ENCODE assay signal across 11 cellular contexts in the genomic region with DNA sequence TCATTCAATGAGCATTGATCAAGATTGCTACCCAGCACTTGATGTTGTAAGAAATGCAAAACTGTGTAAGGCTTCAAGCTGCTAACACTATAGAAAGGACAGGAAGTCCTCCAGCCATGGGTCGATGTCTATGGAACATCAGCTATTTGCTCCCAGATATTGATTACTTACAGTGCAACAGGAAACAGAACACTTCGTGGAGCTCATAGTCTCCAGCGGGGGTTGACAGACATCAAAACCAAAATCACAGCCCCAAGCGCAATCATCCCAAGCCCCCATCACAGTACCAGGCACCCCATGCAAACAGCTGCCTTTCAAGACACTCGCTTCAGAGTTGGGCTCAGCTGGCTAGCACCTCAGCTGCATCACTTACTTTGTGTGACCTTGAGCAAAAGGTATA. TPM values are rescaled to one million over a fixed set of nuclear protein-coding genes. Genes with fewer than 3 reads are reported as not detected.
DNase-seq lines count a peak whose midpoint lies in the region; ATAC-seq, FAIRE-seq and TF ChIP-seq lines count a peak whose summit lies in the region.
"Had no signal": no experiment of that assay in that cellular context is flagged by ENCODE, and none has a peak within 500 bp of the region (broad histone marks: within the 10 kb centered on the region; RNA-seq: fewer than 3 reads in every experiment).

No MANE protein-coding gene starts in this region.

- H3K27ac ChIP-seq in keratinocyte (ENCODE audit: control insufficient read depth, insufficient read depth, low read length) = peak overlapping the region; percentile 49
- H3K27ac ChIP-seq in smooth muscle cell (ENCODE audit: low read depth) = peak overlapping the region; percentile 84

- H3K27me3 Mint-ChIP-seq in WTC11 (ENCODE audit: low read depth) = peaks cover 5% of the 10 kb centered on the region; the same call in 1 of the 2 replicates

- H4K20me1 ChIP-seq in keratinocyte (ENCODE audit: control insufficient read depth, extremely low read depth, insufficient read depth, low read length) = no peaks in the 10 kb centered on the region
- no peaks in the 10 kb centered on the region for H4K20me1 ChIP-seq in smooth muscle cell (ENCODE audit: low read depth)

- peaks cover 48% of the 10 kb centered on the region for H3K4me1 ChIP-seq in keratinocyte (ENCODE audit: control insufficient read depth, extremely low read depth, insufficient read depth, low read length)
- no peaks in the 10 kb centered on the region for H3K4me1 ChIP-seq in smooth muscle cell (ENCODE audit: low read depth)

- TF ChIP-seq CTCF in GM13976 (IDR thresholded peaks at IDR 0.05; ENCODE audit: borderline replicate concordance, control extremely low read depth, extremely low read depth, insufficient read depth, missing control alignments) = no peak
- no peak for TF ChIP-seq CTCF in WTC11 (IDR thresholded peaks at IDR 0.05)
- no peak for TF ChIP-seq CTCF in keratinocyte (optimal IDR thresholded peaks at IDR 0.05 in 1 of 3, IDR thresholded peaks at IDR 0.05 in 1 of 3, conservative IDR thresholded peaks at IDR 0.05 in 1 of 3; ENCODE audit: extremely low read depth in 1 of 3, insufficient read depth in 2 of 3, low read length in 3 of 3)
- no peak for TF ChIP-seq CTCF in smooth muscle cell (IDR thresholded peaks at IDR 0.05; ENCODE audit: borderline replicate concordance, insufficient read depth, poor library complexity, severe bottlenecking)

- no peaks in the 10 kb centered on the region for H3K27me3 ChIP-seq in keratinocyte (ENCODE audit: control insufficient read depth, extremely low read depth, insufficient read depth, low read length)
- H3K27me3 ChIP-seq in smooth muscle cell (ENCODE audit: low read depth) = no peaks in the 10 kb centered on the region

- H3K9ac ChIP-seq in keratinocyte (ENCODE audit: control insufficient read depth, extremely low read depth, insufficient read depth, low read length) (no peak overlapping the region), smooth muscle cell (ENCODE audit: low read depth) (no peak overlapping the region)

- in situ Hi-C loops in GM13976 (cut with MboI; ENCODE audit: low sequenced_read_pairs, unreplicated experiment) = no loop called here

- no peak overlapping the region for H3K4me3 Mint-ChIP-seq in WTC11

- ATAC-seq in WTC11 = peak; percentile 62
- ATAC-seq in GM18498 (IDR thresholded peaks at IDR 0.05; ENCODE audit: unreplicated experiment) = no peak
- ATAC-seq in HG02840 (IDR thresholded peaks at IDR 0.05; ENCODE audit: low FRiP score, unreplicated experiment) = no peak

- H3F3A ChIP-seq in smooth muscle cell (ENCODE audit: low read depth) = peaks cover 4% of the 10 kb centered on the region

- H3K9me3 ChIP-seq in keratinocyte (ENCODE audit: control insufficient read depth, low read depth, low read length) (no peaks in the 10 kb centered on the region), smooth muscle cell (replicated peaks; ENCODE audit: low read depth) (no peaks in the 10 kb centered on the region)

- POLR2A ChIA-PET in WTC11 (lab: Charles Lee) = interaction anchor here (1.4 kb wide), 1 partner anchor 26 kb away, joined by 3 read pairs; a partner anchor contains a TSS

- H3K4me3 ChIP-seq in keratinocyte (ENCODE audit: control insufficient read depth in 2 of 3, extremely low read depth in 1 of 3, insufficient read depth in 2 of 3, low read depth in 1 of 3, low read length in 3 of 3) (no peak overlapping the region), smooth muscle cell (no peak overlapping the region)

- H3K9me1 ChIP-seq in keratinocyte (ENCODE audit: control insufficient read depth, extremely low read depth, insufficient read depth, low read length) = no peaks in the 10 kb centered on the region

- no peaks in the 10 kb centered on the region for H3K9me3 Mint-ChIP-seq in WTC11

- H3K27ac Mint-ChIP-seq in WTC11 = no peak overlapping the region

- H3K4me2 ChIP-seq in keratinocyte (ENCODE audit: control insufficient read depth, extremely low read depth, insufficient read depth, low read depth, low read length) (peak overlapping the region; percentile 28), smooth muscle cell (peak overlapping the region; percentile 24)

- H3K4me1 Mint-ChIP-seq in WTC11 = peaks cover 8% of the 10 kb centered on the region

- no peak for FAIRE-seq in keratinocyte (lab: Jason Lieb, UNC)
- FAIRE-seq: bronchial epithelial cell, urothelium cell line had no signal

- CTCF ChIA-PET in WTC11 (lab: Charles Lee) = interaction anchor here (1.0 to 2.9 kb wide), 4 partner anchors 26 to 141 kb away, joined by 3 to 18 read pairs (median 4); a partner anchor contains a TSS

- H2AFZ ChIP-seq in keratinocyte (ENCODE audit: control insufficient read depth, low read length) (no peak overlapping the region), smooth muscle cell (ENCODE audit: low read depth) (no peak overlapping the region)

- dilution Hi-C loops in keratinocyte (cut with MboI; ENCODE audit: extremely low pct_ligation_motif_present, low sequenced_read_pairs) = no loop called here

- DNase-seq in GM13976 (ENCODE audit: low spot score) (peak; percentile 20), WTC11 (ENCODE audit: low spot score) (no peak), keratinocyte (ENCODE audit: low read depth, low spot score) (no peak), smooth muscle cell (lab: John Stamatoyannopoulos, UW; ENCODE audit: unreplicated experiment) (no peak), activated gamma-delta T cell (lab: John Stamatoyannopoulos, UW) (no peak), SK-N-DZ (ENCODE audit: low spot score) (no peak)
- DNase-seq: NCI-H1105 treated with DMSO at 0.1 percent for 48 hours had no signal

- H3K79me2 ChIP-seq in keratinocyte (ENCODE audit: control insufficient read depth, insufficient read depth, low read length) = no peaks in the 10 kb centered on the region
- no peaks in the 10 kb centered on the region for H3K79me2 ChIP-seq in smooth muscle cell (ENCODE audit: low read depth)

- H3K36me3 Mint-ChIP-seq in WTC11 = no peaks in the 10 kb centered on the region

- 68% methylated on average over 5 of the region's 5 CpGs for WGBS in smooth muscle cell (ENCODE audit: low lambda C conversion rate)

- H3K36me3 ChIP-seq in keratinocyte (ENCODE audit: control insufficient read depth in 2 of 2, extremely low read depth in 1 of 2, insufficient read depth in 2 of 2, low read length in 2 of 2) (no peaks in the 10 kb centered on the region), smooth muscle cell (ENCODE audit: low read depth) (no peaks in the 10 kb centered on the region)

TF ChIP-seq in WTC11, 78 proteins besides CTCF, POLR2A, EP300 and RAD21 (continues in another document):
- TF ChIP-seq MYBL2 (CRISPR knock-in tag; IDR thresholded peaks at IDR 0.05) = no peak
- TF ChIP-seq NFE2L1 (CRISPR knock-in tag; IDR thresholded peaks at IDR 0.05) = no peak
- TF ChIP-seq, protein P1, sequence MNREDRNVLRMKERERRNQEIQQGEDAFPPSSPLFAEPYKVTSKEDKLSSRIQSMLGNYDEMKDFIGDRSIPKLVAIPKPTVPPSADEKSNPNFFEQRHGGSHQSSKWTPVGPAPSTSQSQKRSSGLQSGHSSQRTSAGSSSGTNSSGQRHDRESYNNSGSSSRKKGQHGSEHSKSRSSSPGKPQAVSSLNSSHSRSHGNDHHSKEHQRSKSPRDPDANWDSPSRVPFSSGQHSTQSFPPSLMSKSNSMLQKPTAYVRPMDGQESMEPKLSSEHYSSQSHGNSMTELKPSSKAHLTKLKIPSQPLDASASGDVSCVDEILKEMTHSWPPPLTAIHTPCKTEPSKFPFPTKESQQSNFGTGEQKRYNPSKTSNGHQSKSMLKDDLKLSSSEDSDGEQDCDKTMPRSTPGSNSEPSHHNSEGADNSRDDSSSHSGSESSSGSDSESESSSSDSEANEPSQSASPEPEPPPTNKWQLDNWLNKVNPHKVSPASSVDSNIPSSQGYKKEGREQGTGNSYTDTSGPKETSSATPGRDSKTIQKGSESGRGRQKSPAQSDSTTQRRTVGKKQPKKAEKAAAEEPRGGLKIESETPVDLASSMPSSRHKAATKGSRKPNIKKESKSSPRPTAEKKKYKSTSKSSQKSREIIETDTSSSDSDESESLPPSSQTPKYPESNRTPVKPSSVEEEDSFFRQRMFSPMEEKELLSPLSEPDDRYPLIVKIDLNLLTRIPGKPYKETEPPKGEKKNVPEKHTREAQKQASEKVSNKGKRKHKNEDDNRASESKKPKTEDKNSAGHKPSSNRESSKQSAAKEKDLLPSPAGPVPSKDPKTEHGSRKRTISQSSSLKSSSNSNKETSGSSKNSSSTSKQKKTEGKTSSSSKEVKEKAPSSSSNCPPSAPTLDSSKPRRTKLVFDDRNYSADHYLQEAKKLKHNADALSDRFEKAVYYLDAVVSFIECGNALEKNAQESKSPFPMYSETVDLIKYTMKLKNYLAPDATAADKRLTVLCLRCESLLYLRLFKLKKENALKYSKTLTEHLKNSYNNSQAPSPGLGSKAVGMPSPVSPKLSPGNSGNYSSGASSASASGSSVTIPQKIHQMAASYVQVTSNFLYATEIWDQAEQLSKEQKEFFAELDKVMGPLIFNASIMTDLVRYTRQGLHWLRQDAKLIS (CRISPR knock-in tag; IDR thresholded peaks at IDR 0.05; ENCODE audit: borderline replicate concordance) = no peak

RNA-seq across cellular contexts. Expression of a gene that starts 26.8 kb away (rescaled TPM):
- 9.5 to 12.4 TPM (median 11.0 TPM) in 3 replicates for total RNA-seq in WTC11 (2021)
- polyA plus RNA-seq in keratinocyte = 10.4 to 303 TPM (median 174 TPM) in 3 replicates
- 68.7 TPM for polyA plus RNA-seq in keratinocyte (2011; ENCODE audit: low read depth)
- 98.5 and 108 TPM in 2 replicates for polyA plus RNA-seq in keratinocyte (2011; cell fraction: cytosol; rRNA removed)
- polyA plus RNA-seq in keratinocyte (2011; cell fraction: nucleus; rRNA removed) = 553 and 700 TPM in 2 replicates
- polyA plus RNA-seq in keratinocyte (2012; ENCODE audit: low replicate concordance) = 7.0 and 200 TPM in 2 replicates
- 17.6 to 194 TPM (median 125 TPM) in 3 replicates for polyA minus RNA-seq in keratinocyte
- polyA minus RNA-seq in keratinocyte (2011; cell fraction: cytosol; rRNA and poly(A)+ RNA removed) = 131 TPM
- polyA minus RNA-seq in keratinocyte (2011; cell fraction: nucleus; rRNA and poly(A)+ RNA removed) = 374 and 410 TPM in 2 replicates
- 751 and 817 TPM in 2 replicates for total RNA-seq in smooth muscle cell
- polyA plus RNA-seq in smooth muscle cell = 656 and 995 TPM in 2 replicates
- polyA plus RNA-seq in SK-N-DZ (2014; cell fraction: cytosol; rRNA removed) = 22.7 and 24.2 TPM in 2 replicates
- polyA plus RNA-seq in SK-N-DZ (2014; cell fraction: nucleus; rRNA removed) = 28.9 and 31.9 TPM in 2 replicates

RNA-seq across cellular contexts. Expression of a gene that starts 36.3 kb away (rescaled TPM):
- total RNA-seq in WTC11 (2021) (89.8 to 101 TPM (median 97.1 TPM) in 3 replicates), smooth muscle cell (135 and 140 TPM in 2 replicates)
- polyA plus RNA-seq in keratinocyte (89.5 to 105 TPM (median 93.4 TPM) in 3 replicates), smooth muscle cell (33.2 and 38.2 TPM in 2 replicates)
- polyA plus RNA-seq in keratinocyte (2011; ENCODE audit: low read depth) = 25.2 TPM
- polyA plus RNA-seq in keratinocyte (2011; cell fraction: cytosol; rRNA removed) = 92.4 and 115 TPM in 2 replicates
- 48.2 and 60.3 TPM in 2 replicates for polyA plus RNA-seq in keratinocyte (2011; cell fraction: nucleus; rRNA removed)
- 51.3 and 98.7 TPM in 2 replicates for polyA plus RNA-seq in keratinocyte (2012; ENCODE audit: low replicate concordance)
- polyA minus RNA-seq in keratinocyte = 162 to 220 TPM (median 183 TPM) in 3 replicates
- polyA minus RNA-seq in keratinocyte (2011; cell fraction: cytosol; rRNA and poly(A)+ RNA removed) = 102 TPM
- polyA minus RNA-seq in keratinocyte (2011; cell fraction: nucleus; rRNA and poly(A)+ RNA removed) = 34.2 and 59.5 TPM in 2 replicates
- 114 and 117 TPM in 2 replicates for polyA plus RNA-seq in SK-N-DZ (2014; cell fraction: cytosol; rRNA removed)
- 53.9 and 54.7 TPM in 2 replicates for polyA plus RNA-seq in SK-N-DZ (2014; cell fraction: nucleus; rRNA removed)

Comparison
In these comparisons a context has a peak if more than half of its experiments do, and no peak if none do; other contexts are left out.
1. RNA of a gene that starts 26.8 kb away (total RNA-seq): 751 to 817 TPM in smooth muscle cell; 9.5 to 12.4 TPM in WTC11; every median in the first group is over 10 times any median in the second.